Comparison of ENCODE assay signal across 1 cellular context in genomic region chr15:66241301-66241700, GRCh38.
TF ChIP-seq lines count a peak whose summit lies in the region.

No MANE protein-coding gene starts in this region.

TF ChIP-seq in GM12878, 131 proteins besides CTCF, POLR2A, EP300 and RAD21 (continued from another document):
- no peak for TF ChIP-seq CEBPB (IDR thresholded peaks at IDR 0.05; ENCODE audit: borderline replicate concordance in 1 of 2, low read depth in 2 of 2, low read length in 2 of 2)
- TF ChIP-seq ELK1 (IDR thresholded peaks at IDR 0.05; ENCODE audit: low read depth, low read length), result no peak
- no peak for TF ChIP-seq MYB (IDR thresholded peaks at IDR 0.05; ENCODE audit: borderline replicate concordance, low read depth, low read length)
- no peak for TF ChIP-seq MXI1 (IDR thresholded peaks at IDR 0.05; ENCODE audit: low read depth, low read length)
